12 cellular contexts compared by ENCODE assay signal in genomic region chr3:62371735-62372591, GRCh38. TPM values are rescaled to one million over a fixed set of nuclear protein-coding genes. Genes with fewer than 3 reads are reported as not detected.
DNase-seq lines count a peak whose midpoint lies in the region; ATAC-seq and TF ChIP-seq lines count a peak whose summit lies in the region.
"Had no signal": no experiment of that assay in that cellular context is flagged by ENCODE, and none has a peak within 500 bp of the region (broad histone marks: within the 10 kb centered on the region; RNA-seq: fewer than 3 reads in every experiment).

No MANE protein-coding gene starts in this region.

- H3K79me2 ChIP-seq in hepatocyte (no peaks in the 10 kb centered on the region), parathyroid adenoma (no peaks in the 10 kb centered on the region)

- H3K4me1 ChIP-seq in HUES64 (ENCODE audit: insufficient read depth, low read length) (peaks cover 62% of the 10 kb centered on the region), hepatocyte (ENCODE audit: insufficient read depth) (peaks cover 11% of the 10 kb centered on the region), parathyroid adenoma (no peaks in the 10 kb centered on the region)

- TF ChIP-seq CTCF in GM10266 (IDR thresholded peaks at IDR 0.05; ENCODE audit: control insufficient read depth, insufficient read depth, low read depth, missing control alignments) (no peak), hepatocyte (IDR thresholded peaks at IDR 0.05; ENCODE audit: poor library complexity) (no peak), parathyroid adenoma (IDR thresholded peaks at IDR 0.05) (no peak)

- H3K27ac ChIP-seq in HUES64 (ENCODE audit: low read depth, low read length) (no peak overlapping the region), hepatocyte (no peak overlapping the region), parathyroid adenoma (no peak overlapping the region)
- H3K27ac ChIP-seq: sigmoid colon had no signal

- 1% methylated on average over 65 of the region's 65 CpGs for WGBS in HUES64
- 2% methylated on average over 41 of the region's 65 CpGs for WGBS in hepatocyte (ENCODE audit: low lambda C conversion rate, missing lambda C conversion rate)

- H3K4me2 ChIP-seq in hepatocyte (peak overlapping the region; percentile 59), parathyroid adenoma (ENCODE audit: low read length) (no peak overlapping the region)

- no peak overlapping the region for H3K9ac ChIP-seq in HUES64 (ENCODE audit: low read depth, low read length)
- H3K9ac ChIP-seq in parathyroid adenoma: no peak overlapping the region

- DNase-seq in GM10266 (ENCODE audit: extremely low spot score): peak; percentile 23
- DNase-seq in hepatocyte (ENCODE audit: low spot score): no peak
- DNase-seq in D341Med (ENCODE audit: low spot score): no peak
- DNase-seq: activated naive CD4-positive, alpha-beta T cell; sigmoid colon had no signal

- no peak for ATAC-seq in HG03045 (IDR thresholded peaks at IDR 0.05; ENCODE audit: unreplicated experiment)
- no peak for ATAC-seq in HG03432 (IDR thresholded peaks at IDR 0.05; ENCODE audit: unreplicated experiment)
- ATAC-seq: esophagus mucosa had no signal

- no peaks in the 10 kb centered on the region for H4K20me1 ChIP-seq in hepatocyte (ENCODE audit: insufficient read depth, poor library complexity, severe bottlenecking)

- no peak overlapping the region for H2AFZ ChIP-seq in hepatocyte
- H2AFZ ChIP-seq in parathyroid adenoma: peak overlapping the region; percentile 14

- H3K4me3 ChIP-seq in HUES64 (ENCODE audit: low read length) (peak overlapping the region; percentile 36; the same call in 1 of the 2 replicates), hepatocyte (no peak overlapping the region), parathyroid adenoma (ENCODE audit: low read depth, low read length) (no peak overlapping the region)
- H3K4me3 ChIP-seq: sigmoid colon had no signal

- H3K9me3 ChIP-seq in HUES64 (ENCODE audit: insufficient read depth, low read depth, low read length) (no peaks in the 10 kb centered on the region), hepatocyte (ENCODE audit: low read depth) (no peaks in the 10 kb centered on the region), parathyroid adenoma (ENCODE audit: control insufficient read depth, low read length) (no peaks in the 10 kb centered on the region)
- H3K9me3 ChIP-seq: sigmoid colon had no signal

- H3K9me2 ChIP-seq in hepatocyte (replicated peaks; ENCODE audit: insufficient read depth): no peaks in the 10 kb centered on the region

- H3K36me3 ChIP-seq in HUES64 (ENCODE audit: insufficient read depth, low read length): no peaks in the 10 kb centered on the region
- H3K36me3 ChIP-seq in hepatocyte (replicated peaks; ENCODE audit: insufficient read depth, low read depth): no peaks in the 10 kb centered on the region
- H3K36me3 ChIP-seq in parathyroid adenoma (ENCODE audit: control insufficient read depth, insufficient read depth, low read length): no peaks in the 10 kb centered on the region
- H3K36me3 ChIP-seq: sigmoid colon had no signal

- H3K27me3 ChIP-seq in HUES64 (ENCODE audit: insufficient read depth, low read length) (peaks cover 100% of the 10 kb centered on the region), hepatocyte (peaks cover 98% of the 10 kb centered on the region), parathyroid adenoma (ENCODE audit: control insufficient read depth, insufficient read depth, low read length) (peaks cover 40% of the 10 kb centered on the region)

RNA-seq across cellular contexts. Expression of gene FEZF2, which starts 1.4 kb away (rescaled TPM):
- polyA plus RNA-seq in HUES64 (2013, experiment 1 of 2): 0.35 TPM
- 0.44 TPM for polyA plus RNA-seq in HUES64 (2013, experiment 2 of 2)
- total RNA-seq in hepatocyte: not detected in 2 replicates
- not detected in 2 replicates for polyA plus RNA-seq in hepatocyte
- total RNA-seq: esophagus mucosa, G401, sigmoid colon had no signal
- polyA plus RNA-seq: CD14-positive monocyte, sigmoid colon had no signal
